In genomic region chr16:55499951-55500350, GRCh38 we compare ENCODE assay signal across 8 cellular contexts. TPM values are rescaled to one million over a fixed set of nuclear protein-coding genes. Genes with fewer than 3 reads are reported as not detected.
DNase-seq lines count a peak whose midpoint lies in the region; ATAC-seq and TF ChIP-seq lines count a peak whose summit lies in the region.

No MANE protein-coding gene starts in this region.

- CTCF ChIA-PET in CD8-positive, alpha-beta memory T cell (lab: Charles Lee) = no interaction called here

- H2AK5ac ChIP-seq in trophoblast cell (ENCODE audit: low read length) = no peak overlapping the region

- no peaks in the 10 kb centered on the region for H3K9me3 ChIP-seq in trophoblast cell (ENCODE audit: insufficient read depth, low read depth, low read length)
- no peaks in the 10 kb centered on the region for H3K9me3 ChIP-seq in CD8-positive, alpha-beta memory T cell (ENCODE audit: low read length)

- no peak for TF ChIP-seq POLR2A in NB4 (IDR thresholded peaks at IDR 0.05; ENCODE audit: extremely low read depth, insufficient read length)

- peaks cover 0 to 4% (median 0%) of the 10 kb centered on the region in 3 donors for H3K4me1 Mint-ChIP-seq in CD8-positive, alpha-beta memory T cell

- no peak overlapping the region for H3K23ac ChIP-seq in trophoblast cell (ENCODE audit: low read length)

- no peak overlapping the region for H3K9ac ChIP-seq in trophoblast cell (ENCODE audit: low read length)

- H4K12ac ChIP-seq in trophoblast cell (ENCODE audit: low read depth, low read length) = no peak overlapping the region

- TF ChIP-seq CTCF in NB4 (IDR thresholded peaks at IDR 0.05; ENCODE audit: low read depth, low read length) = no peak
- peak; percentile 1 for TF ChIP-seq CTCF in choroid plexus epithelial cell (conservative IDR thresholded peaks at IDR 0.05; ENCODE audit: low read depth, low read length)

- H3K18ac ChIP-seq in trophoblast cell (ENCODE audit: low read length) = no peak overlapping the region

- no peak overlapping the region for H3K27ac Mint-ChIP-seq in CD8-positive, alpha-beta memory T cell

- no peak overlapping the region for H3K4ac ChIP-seq in trophoblast cell (ENCODE audit: low read depth, low read length)

- no peak overlapping the region for H4K8ac ChIP-seq in trophoblast cell (ENCODE audit: low read depth, low read length)

- no peak overlapping the region for H3K14ac ChIP-seq in trophoblast cell (ENCODE audit: low read length)

- H2AFZ ChIP-seq in trophoblast cell (ENCODE audit: insufficient read depth, low read length, poor library complexity) = no peak overlapping the region

- H3K9me3 Mint-ChIP-seq in CD8-positive, alpha-beta memory T cell = no peaks in the 10 kb centered on the region

- DNase-seq in EL = peak; percentile 98
- peak; percentile 69 for DNase-seq in NB4 (ENCODE audit: low read depth)
- peak; percentile 98 for DNase-seq in choroid plexus epithelial cell (ENCODE audit: low read depth)
- peak; percentile 96 to 98 for DNase-seq in trophoblast cell
- DNase-seq in CD8-positive, alpha-beta memory T cell = no peak
- no peak for DNase-seq in DMS53 treated with DMSO at 0.1 percent for 48 hours (lab: John Stamatoyannopoulos, UW; ENCODE audit: unreplicated experiment)

- H3K79me1 ChIP-seq in trophoblast cell (ENCODE audit: low read length) = peaks cover 50% of the 10 kb centered on the region

- no CpG with 5 or more reads among the region's 8 CpGs for WGBS in trophoblast cell (ENCODE audit: extremely low coverage, insufficient coverage, insufficient read length)

- peaks cover 11 to 18% of the 10 kb centered on the region in 2 donors for H3K27me3 Mint-ChIP-seq in CD8-positive, alpha-beta memory T cell

- no peak overlapping the region for H3K4me3 ChIP-seq in NB4 (ENCODE audit: low read depth, low read length)
- no peak overlapping the region for H3K4me3 ChIP-seq in choroid plexus epithelial cell (ENCODE audit: low read depth, low read length)
- H3K4me3 ChIP-seq in trophoblast cell (ENCODE audit: low read depth, low read length) = no peak overlapping the region
- H3K4me3 ChIP-seq in CD8-positive, alpha-beta memory T cell (ENCODE audit: low read length) = no peak overlapping the region

- H3K4me3 Mint-ChIP-seq in CD8-positive, alpha-beta memory T cell = no peak overlapping the region

- H3K4me1 ChIP-seq in trophoblast cell (ENCODE audit: control insufficient read depth in 1 of 2, insufficient read depth in 2 of 2, low read length in 2 of 2) = peaks cover 33 to 41% of the 10 kb centered on the region in 2 experiments
- H3K4me1 ChIP-seq in CD8-positive, alpha-beta memory T cell (ENCODE audit: insufficient read depth, low read length) = no peaks in the 10 kb centered on the region

- H2BK120ac ChIP-seq in trophoblast cell (ENCODE audit: insufficient read depth, low read length, poor library complexity) = no peak overlapping the region

- ATAC-seq in HG03175 (IDR thresholded peaks at IDR 0.05; ENCODE audit: unreplicated experiment) (no peak), HG02840 (IDR thresholded peaks at IDR 0.05; ENCODE audit: low FRiP score, unreplicated experiment) (no peak)

- H2BK12ac ChIP-seq in trophoblast cell (ENCODE audit: low read length) = no peak overlapping the region

- peaks cover 6% of the 10 kb centered on the region for H3K79me2 ChIP-seq in trophoblast cell (ENCODE audit: control insufficient read depth, insufficient read depth, low read length, poor library complexity)

- no peaks in the 10 kb centered on the region for H3K27me3 ChIP-seq in trophoblast cell (ENCODE audit: insufficient read depth, low read length)
- no peaks in the 10 kb centered on the region for H3K27me3 ChIP-seq in CD8-positive, alpha-beta memory T cell (ENCODE audit: insufficient read depth, low read length, poor library complexity, severe bottlenecking)

- peaks cover 35 to 63% of the 10 kb centered on the region in 2 experiments for H3K36me3 ChIP-seq in trophoblast cell (ENCODE audit: control insufficient read depth in 1 of 2, insufficient read depth in 2 of 2, low read length in 2 of 2)
- no peaks in the 10 kb centered on the region for H3K36me3 ChIP-seq in CD8-positive, alpha-beta memory T cell (ENCODE audit: insufficient read depth, low read length)

- H3K4me2 ChIP-seq in trophoblast cell (ENCODE audit: low read length) = no peak overlapping the region

- H4K91ac ChIP-seq in trophoblast cell (ENCODE audit: low read depth, low read length) = peak overlapping the region; percentile 6

- peak overlapping the region; percentile 91 for H2BK5ac ChIP-seq in trophoblast cell (ENCODE audit: low read depth, low read length, poor library complexity)

- POLR2A ChIA-PET in CD8-positive, alpha-beta memory T cell (lab: Charles Lee) = no interaction called here

- no peaks in the 10 kb centered on the region for H3K36me3 Mint-ChIP-seq in CD8-positive, alpha-beta memory T cell

- H3K27ac ChIP-seq in trophoblast cell (ENCODE audit: low read depth, low read length) = peak overlapping the region; percentile 99
- H3K27ac ChIP-seq in CD8-positive, alpha-beta memory T cell (ENCODE audit: low read depth, low read length) = no peak overlapping the region

RNA-seq across cellular contexts. Expression of gene LPCAT2, which starts 8.9 kb away (rescaled TPM):
- polyA plus RNA-seq in trophoblast cell (2013) = 107 and 118 TPM in 2 replicates
- total RNA-seq in CD8-positive, alpha-beta memory T cell = 1 to 10 TPM in 1 of 2 experiments, under 1 TPM in 1; 0.33 to 1.2 TPM
- polyA plus RNA-seq in CD8-positive, alpha-beta memory T cell = 0.29 TPM

RNA-seq across cellular contexts. Expression of gene MMP2, which starts 21.0 kb away (rescaled TPM):
- 1,470 and 1,480 TPM in 2 replicates for polyA plus RNA-seq in trophoblast cell (2013)
- not detected for total RNA-seq in CD8-positive, alpha-beta memory T cell
- polyA plus RNA-seq in CD8-positive, alpha-beta memory T cell = not detected

Comparison
In these comparisons a context has a peak if more than half of its experiments do, and no peak if none do; other contexts are left out.
1. DNase-seq: peak in EL (single experiment), NB4 (single experiment), choroid plexus epithelial cell (single experiment) and trophoblast cell (2 of 2); none in CD8-positive, alpha-beta memory T cell (0 of 5) and DMS53 treated with DMSO at 0.1 percent for 48 hours (single experiment).